In genomic region chr12:68809190-68810026, GRCh38 we compare ENCODE assay signal across 8 cellular contexts. TPM values are rescaled to one million over a fixed set of nuclear protein-coding genes. Genes with fewer than 3 reads are reported as not detected.
DNase-seq lines count a peak whose midpoint lies in the region.

No MANE protein-coding gene starts in this region.

- H3K9ac ChIP-seq in iPS-20b (ENCODE audit: low read depth, low read length) (peak overlapping the region; percentile 100), subcutaneous abdominal adipose tissue (ENCODE audit: low read length in 5 of 5) (peak overlapping the region in 4 of 5 donors; percentile 63 to 82 (median 80))

- H3K27me3 Mint-ChIP-seq in activated T-helper 2 cell treated with anti-CD3 and anti-CD28 coated beads, Interferon-gamma antibody, Interleukin-2, Interleukin-4, amounts not matched to agents 10 μg/mL and 5 μg/mL and 100 μg/mL, durations not matched to agents 14 hours and 24 hours and 36 hours (ENCODE audit: low read depth) = no peaks in the 10 kb centered on the region

- H3K4me3 ChIP-seq in iPS-20b (ENCODE audit: low read length) (peak overlapping the region; percentile 94), subcutaneous abdominal adipose tissue (ENCODE audit: low read depth in 1 of 5, low read length in 5 of 5) (peak overlapping the region; percentile 79 to 96 (median 94))

- H3K4me1 ChIP-seq in iPS-20b (ENCODE audit: insufficient read depth, low read length) = peaks cover 11% of the 10 kb centered on the region
- peaks cover 0 to 37% (median 19%) of the 10 kb centered on the region in 5 donors for H3K4me1 ChIP-seq in subcutaneous abdominal adipose tissue (ENCODE audit: control insufficient read depth in 5 of 5, insufficient read depth in 5 of 5, low read length in 5 of 5)

- H3K27me3 ChIP-seq in iPS-20b (ENCODE audit: insufficient read depth, low read length) = no peaks in the 10 kb centered on the region
- H3K27me3 ChIP-seq in subcutaneous abdominal adipose tissue (ENCODE audit: control insufficient read depth in 5 of 5, insufficient read depth in 4 of 5, low read length in 5 of 5) = no peaks in the 10 kb centered on the region

- H3K4me3 Mint-ChIP-seq in activated T-helper 2 cell treated with anti-CD3 and anti-CD28 coated beads, Interferon-gamma antibody, Interleukin-2, Interleukin-4, amounts not matched to agents 10 μg/mL and 5 μg/mL and 100 μg/mL, durations not matched to agents 14 hours and 24 hours and 36 hours (ENCODE audit: low read depth) = peak overlapping the region; percentile 93

- H3K36me3 ChIP-seq in iPS-20b (ENCODE audit: insufficient read depth, low read depth, low read length) (peaks cover 50% of the 10 kb centered on the region), subcutaneous abdominal adipose tissue (ENCODE audit: control insufficient read depth in 5 of 5, insufficient read depth in 5 of 5, low read length in 5 of 5) (peaks cover 8 to 19% (median 11%) of the 10 kb centered on the region in 5 donors)

- H3K9me3 Mint-ChIP-seq in activated T-helper 2 cell treated with anti-CD3 and anti-CD28 coated beads, Interferon-gamma antibody, Interleukin-2, Interleukin-4, amounts not matched to agents 10 μg/mL and 5 μg/mL and 100 μg/mL, durations not matched to agents 14 hours and 24 hours and 36 hours = no peaks in the 10 kb centered on the region

- intact Hi-C loops in activated T-helper 2 cell treated with anti-CD3 and anti-CD28 coated beads, Interferon-gamma antibody, Interleukin-2, Interleukin-4, amounts not matched to agents 10 μg/mL and 5 μg/mL and 100 μg/mL, durations not matched to agents 14 hours and 24 hours and 36 hours (cut with micrococcal nuclease) = loop anchor here (2.0 to 10.0 kb wide), 7 partner anchors 17 to 1541 kb away; partner anchors contain the start of genes CAND1, CNOT2, CPM and MDM1

- DNase-seq in SHP77 treated with DMSO at 0.1 percent for 48 hours (lab: John Stamatoyannopoulos, UW) (peak; percentile 57), SHP77 (lab: John Stamatoyannopoulos, UW) (no peak), T1000 (lab: John Stamatoyannopoulos, UW) (no peak), activated gamma-delta T cell (lab: John Stamatoyannopoulos, UW) (no peak), NCI-H1417 (lab: John Stamatoyannopoulos, UW) (no peak)
- DNase-seq in activated T-helper 2 cell treated with anti-CD3 and anti-CD28 coated beads, Interferon-gamma antibody, Interleukin-2, Interleukin-4, amounts not matched to agents 10 μg/mL and 5 μg/mL and 100 μg/mL, durations not matched to agents 14 hours and 24 hours and 36 hours (ENCODE audit: low spot score) = no peak

- no peak overlapping the region for H3K27ac ChIP-seq in iPS-20b (ENCODE audit: low read length)
- H3K27ac ChIP-seq in subcutaneous abdominal adipose tissue (ENCODE audit: low read depth, low read length) = peak overlapping the region; percentile 96

- H3K9me3 ChIP-seq in iPS-20b (ENCODE audit: insufficient read depth, low read depth, low read length) (no peaks in the 10 kb centered on the region), subcutaneous abdominal adipose tissue (ENCODE audit: control insufficient read depth in 5 of 5, low read length in 5 of 5) (no peaks in the 10 kb centered on the region)

- peaks cover 57% of the 10 kb centered on the region for H3K36me3 Mint-ChIP-seq in activated T-helper 2 cell treated with anti-CD3 and anti-CD28 coated beads, Interferon-gamma antibody, Interleukin-2, Interleukin-4, amounts not matched to agents 10 μg/mL and 5 μg/mL and 100 μg/mL, durations not matched to agents 14 hours and 24 hours and 36 hours (ENCODE audit: low read depth)

- peaks cover 32% of the 10 kb centered on the region for H3K4me1 Mint-ChIP-seq in activated T-helper 2 cell treated with anti-CD3 and anti-CD28 coated beads, Interferon-gamma antibody, Interleukin-2, Interleukin-4, amounts not matched to agents 10 μg/mL and 5 μg/mL and 100 μg/mL, durations not matched to agents 14 hours and 24 hours and 36 hours (ENCODE audit: low read depth)

- H3K27ac Mint-ChIP-seq in activated T-helper 2 cell treated with anti-CD3 and anti-CD28 coated beads, Interferon-gamma antibody, Interleukin-2, Interleukin-4, amounts not matched to agents 10 μg/mL and 5 μg/mL and 100 μg/mL, durations not matched to agents 14 hours and 24 hours and 36 hours = peak overlapping the region; percentile 99

RNA-seq across cellular contexts. Expression of gene MDM2, which starts 1.4 kb away (rescaled TPM):
- 180 and 194 TPM in 2 replicates for total RNA-seq in activated T-helper 2 cell treated with anti-CD3 and anti-CD28 coated beads, Interferon-gamma antibody, Interleukin-2, Interleukin-4, amounts not matched to agents 10 μg/mL and 5 μg/mL and 100 μg/mL, durations not matched to agents 14 hours and 24 hours and 36 hours
